Comparison of ENCODE assay signal across 1 cellular context in the genomic region with DNA sequence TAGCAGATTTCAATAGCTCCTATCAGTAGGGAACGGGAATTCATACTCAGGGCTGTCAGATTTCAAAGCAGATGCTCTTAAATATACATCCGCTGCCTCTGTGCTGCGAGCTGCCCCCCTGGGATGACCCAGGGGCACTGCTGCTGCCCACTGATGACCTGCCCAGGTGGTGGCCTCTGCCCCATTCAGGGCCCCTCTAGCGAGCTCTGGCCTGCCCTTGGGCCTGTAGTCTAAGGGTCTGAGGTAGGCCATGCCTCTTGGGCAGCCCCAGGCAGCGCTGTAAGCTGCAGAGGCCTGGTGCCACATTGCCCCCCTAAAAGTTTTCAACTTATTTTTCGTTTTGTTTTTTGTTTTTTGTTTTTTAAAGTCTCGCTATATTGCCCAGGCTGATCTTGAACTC.
TF ChIP-seq lines count a peak whose summit lies in the region.

No MANE protein-coding gene starts in this region.

TF ChIP-seq in GM23338, 12 proteins besides CTCF, POLR2A, EP300 and RAD21 (continued from another document):
- TF ChIP-seq, protein P1, sequence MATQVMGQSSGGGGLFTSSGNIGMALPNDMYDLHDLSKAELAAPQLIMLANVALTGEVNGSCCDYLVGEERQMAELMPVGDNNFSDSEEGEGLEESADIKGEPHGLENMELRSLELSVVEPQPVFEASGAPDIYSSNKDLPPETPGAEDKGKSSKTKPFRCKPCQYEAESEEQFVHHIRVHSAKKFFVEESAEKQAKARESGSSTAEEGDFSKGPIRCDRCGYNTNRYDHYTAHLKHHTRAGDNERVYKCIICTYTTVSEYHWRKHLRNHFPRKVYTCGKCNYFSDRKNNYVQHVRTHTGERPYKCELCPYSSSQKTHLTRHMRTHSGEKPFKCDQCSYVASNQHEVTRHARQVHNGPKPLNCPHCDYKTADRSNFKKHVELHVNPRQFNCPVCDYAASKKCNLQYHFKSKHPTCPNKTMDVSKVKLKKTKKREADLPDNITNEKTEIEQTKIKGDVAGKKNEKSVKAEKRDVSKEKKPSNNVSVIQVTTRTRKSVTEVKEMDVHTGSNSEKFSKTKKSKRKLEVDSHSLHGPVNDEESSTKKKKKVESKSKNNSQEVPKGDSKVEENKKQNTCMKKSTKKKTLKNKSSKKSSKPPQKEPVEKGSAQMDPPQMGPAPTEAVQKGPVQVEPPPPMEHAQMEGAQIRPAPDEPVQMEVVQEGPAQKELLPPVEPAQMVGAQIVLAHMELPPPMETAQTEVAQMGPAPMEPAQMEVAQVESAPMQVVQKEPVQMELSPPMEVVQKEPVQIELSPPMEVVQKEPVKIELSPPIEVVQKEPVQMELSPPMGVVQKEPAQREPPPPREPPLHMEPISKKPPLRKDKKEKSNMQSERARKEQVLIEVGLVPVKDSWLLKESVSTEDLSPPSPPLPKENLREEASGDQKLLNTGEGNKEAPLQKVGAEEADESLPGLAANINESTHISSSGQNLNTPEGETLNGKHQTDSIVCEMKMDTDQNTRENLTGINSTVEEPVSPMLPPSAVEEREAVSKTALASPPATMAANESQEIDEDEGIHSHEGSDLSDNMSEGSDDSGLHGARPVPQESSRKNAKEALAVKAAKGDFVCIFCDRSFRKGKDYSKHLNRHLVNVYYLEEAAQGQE (IDR thresholded peaks at IDR 0.05; ENCODE audit: unreplicated experiment) = no peak
- TF ChIP-seq EZH2 (IDR thresholded peaks at IDR 0.05; ENCODE audit: low read depth, unreplicated experiment) (no peak), NANOG (IDR thresholded peaks at IDR 0.05; ENCODE audit: borderline replicate concordance) (no peak)
